24 cellular contexts compared by ENCODE assay signal in genomic region chr1:43625063-43625780, GRCh38. TPM values are rescaled to one million over a fixed set of nuclear protein-coding genes. Genes with fewer than 3 reads are reported as not detected.
A peak's percentile ranks its signal among the peaks of the same experiment; 100 is the strongest.
DNase-seq lines count a peak whose midpoint lies in the region; ATAC-seq, FAIRE-seq and TF ChIP-seq lines count a peak whose summit lies in the region.
"Had no signal": no experiment of that assay in that cellular context is flagged by ENCODE, and none has a peak within 500 bp of the region (broad histone marks: within the 10 kb centered on the region; RNA-seq: fewer than 3 reads in every experiment).

No MANE protein-coding gene starts in this region.

- H3K4ac ChIP-seq in H1 (replicated peaks; ENCODE audit: insufficient read length, low read depth, low read length) (no peak overlapping the region), mesenchymal stem cell (ENCODE audit: low read depth in 1 of 2, low read length in 2 of 2) (no peak overlapping the region)

- H3K9me3 ChIP-seq in HEK293 (ENCODE audit: control insufficient read depth, insufficient read depth, low read depth, low read length) (no peaks in the 10 kb centered on the region), H1 (ENCODE audit: insufficient read depth in 2 of 2, low read depth in 1 of 2, low read length in 1 of 2) (no peaks in the 10 kb centered on the region), mesenchymal stem cell (ENCODE audit: control insufficient read depth, low read length) (no peaks in the 10 kb centered on the region), spleen (no peaks in the 10 kb centered on the region), tibial artery (no peaks in the 10 kb centered on the region), PC-3 (ENCODE audit: low read length) (no peaks in the 10 kb centered on the region)
- H3K9me3 ChIP-seq: HAP-1 had no signal

- H3K9me2 ChIP-seq in PC-3 (replicated peaks; ENCODE audit: low read length): no peaks in the 10 kb centered on the region

- H2BK12ac ChIP-seq in H1 (ENCODE audit: low read depth, low read length): no peak overlapping the region
- no peak overlapping the region for H2BK12ac ChIP-seq in mesenchymal stem cell (ENCODE audit: low read length in 2 of 2)

- no peak overlapping the region for H2BK120ac ChIP-seq in H1 (replicated peaks; ENCODE audit: low read depth, low read length)
- H2BK120ac ChIP-seq in mesenchymal stem cell (ENCODE audit: low read depth, low read length): no peak overlapping the region

- H3K9ac ChIP-seq in H1 (replicated peaks in 1 of 4; ENCODE audit: extremely low read depth in 1 of 4, low read depth in 3 of 4, low read length in 3 of 4) (no peak overlapping the region), mesenchymal stem cell (ENCODE audit: low read length) (no peak overlapping the region), PC-3 (ENCODE audit: low read length) (no peak overlapping the region)

- no peak for FAIRE-seq in H1 (lab: Jason Lieb, UNC)
- FAIRE-seq: GM12891, GM18507 had no signal

- H3K36me3 ChIP-seq in HEK293 (ENCODE audit: control insufficient read depth in 2 of 2, insufficient read depth in 1 of 2, low read length in 2 of 2) (peaks cover 0 to 49% of the 10 kb centered on the region in 2 experiments; a peak in 2 of 3 replicates), H1 (ENCODE audit: control insufficient read depth in 2 of 4, insufficient read depth in 4 of 4, low read length in 3 of 4) (peaks cover 10 to 17% (median 14%) of the 10 kb centered on the region in 4 experiments), mesenchymal stem cell (ENCODE audit: control insufficient read depth in 1 of 2, insufficient read depth in 2 of 2, low read depth in 1 of 2, low read length in 2 of 2) (peaks cover 5 to 42% of the 10 kb centered on the region in 2 experiments), spleen (peaks cover 0 to 19% (median 0%) of the 10 kb centered on the region in 6 donors), tibial artery (peaks cover 0 to 54% (median 23%) of the 10 kb centered on the region in 3 donors), PC-3 (ENCODE audit: low read depth, low read length) (peaks cover 5% of the 10 kb centered on the region; the same call in 1 of the 2 replicates)

- POLR2A ChIA-PET in HEK293 (lab: Yijun Ruan, JAX): no interaction called here
- POLR2A ChIA-PET in H1 (lab: Charles Lee; ENCODE audit: partially characterized antibody): interaction anchor here (7.0 kb wide), 1 partner anchor 11 kb away, joined by 32 read pairs; no protein-coding TSS in a partner anchor
- POLR2A ChIA-PET in PC-3 (lab: Charles Lee; ENCODE audit: unreplicated experiment): no interaction called here

- TF ChIP-seq POLR2A in H1 (IDR thresholded peaks at IDR 0.05; ENCODE audit: control extremely low read depth in 1 of 2, low read depth in 2 of 2, low read length in 2 of 2) (no peak), spleen (IDR thresholded peaks at IDR 0.05) (no peak)

- no peak for DNase-seq in H1 (ENCODE audit: low read depth in 1 of 2, low spot score in 2 of 2)
- no peak for DNase-seq in mesenchymal stem cell
- peak; percentile 58 for DNase-seq in spleen
- DNase-seq in RKO (ENCODE audit: low spot score): no peak
- DNase-seq in tibial artery: no peak
- no peak for DNase-seq in SW480 (ENCODE audit: low spot score)
- DNase-seq in PC-3: no peak
- DNase-seq: ACHN; C1 segment of cervical spinal cord; CD8-positive, alpha-beta memory T cell; DMS53; EL; KBM-7; MV-4-11; NCI-H1694 treated with DMSO at 0.1 percent for 48 hours; NCI-H2227 treated with DMSO at 0.1 percent for 48 hours; NCI-H510A treated with DMSO at 0.1 percent for 48 hours; NCI-H774; OCI-M1; RPMI8226 had no signal

- 90% methylated on average over 16 of the region's 16 CpGs; no CpG with 5 or more reads in 1 of the 2 experiments for WGBS in H1 (ENCODE audit: extremely low coverage in 1 of 2, insufficient coverage in 1 of 2, insufficient read length in 1 of 2, insufficient replicate concordance in 2 of 2, low coverage in 1 of 2, low lambda C conversion rate in 2 of 2, missing lambda C conversion rate in 1 of 2), 2 experiments
- 93% methylated on average over 16 of the region's 16 CpGs for WGBS in mesenchymal stem cell
- 87 to 93% (median 92%) methylated on average over 16 of the region's 16 CpGs for WGBS in spleen, 5 donors

- H3F3A ChIP-seq in PC-3 (ENCODE audit: low read length, unreplicated experiment): no peaks in the 10 kb centered on the region

- no peak for TF ChIP-seq RAD21 in H1 (IDR thresholded peaks at IDR 0.05 in 1 of 2, conservative IDR thresholded peaks at IDR 0.05 in 1 of 2; ENCODE audit: low read depth in 2 of 2, low read length in 2 of 2)

- H2BK15ac ChIP-seq in H1 (ENCODE audit: low read length): no peak overlapping the region
- H2BK15ac ChIP-seq in mesenchymal stem cell (ENCODE audit: low read depth, poor library complexity, severe bottlenecking): no peak overlapping the region

- H3K27ac ChIP-seq in HEK293 (ENCODE audit: extremely low read depth, low read depth, low read length) (no peak overlapping the region), H1 (ENCODE audit: low read depth, low read length) (no peak overlapping the region; the same call in 1 of the 2 replicates), mesenchymal stem cell (ENCODE audit: low read length, poor library complexity, severe bottlenecking) (no peak overlapping the region), spleen (no peak overlapping the region), tibial artery (no peak overlapping the region), PC-3 (ENCODE audit: low read length) (no peak overlapping the region)

- H3K23ac ChIP-seq in H1 (ENCODE audit: insufficient read length) (no peak overlapping the region), mesenchymal stem cell (ENCODE audit: low read length in 2 of 2) (no peak overlapping the region)

- H3K4me2 ChIP-seq in H1 (ENCODE audit: insufficient read depth in 1 of 2, low read depth in 2 of 2, low read length in 2 of 2) (no peak overlapping the region), mesenchymal stem cell (ENCODE audit: low read length, poor library complexity, severe bottlenecking) (no peak overlapping the region), PC-3 (ENCODE audit: low read length) (no peak overlapping the region)

- H4K8ac ChIP-seq in H1 (ENCODE audit: extremely low read depth, insufficient read depth, low read length) (no peak overlapping the region), mesenchymal stem cell (ENCODE audit: low read length) (peak overlapping the region; percentile 14)

- H3K27me3 ChIP-seq in H1 (replicated peaks in 1 of 4; ENCODE audit: control insufficient read depth in 3 of 4, extremely low read depth in 1 of 4, insufficient read depth in 3 of 4, low read length in 3 of 4): no peaks in the 10 kb centered on the region
- H3K27me3 ChIP-seq in mesenchymal stem cell (ENCODE audit: control insufficient read depth in 1 of 2, insufficient read depth in 1 of 2, low read length in 2 of 2): no peaks in the 10 kb centered on the region
- H3K27me3 ChIP-seq in spleen (replicated peaks in 1 of 7): no peaks in the 10 kb centered on the region
- H3K27me3 ChIP-seq in tibial artery: no peaks in the 10 kb centered on the region
- H3K27me3 ChIP-seq in PC-3 (ENCODE audit: low read length): no peaks in the 10 kb centered on the region

- H2AFZ ChIP-seq in H1 (ENCODE audit: low read length) (no peak overlapping the region), mesenchymal stem cell (ENCODE audit: low read depth, low read length) (no peak overlapping the region), PC-3 (ENCODE audit: low read length) (no peak overlapping the region)

- H4K91ac ChIP-seq in H1 (replicated peaks; ENCODE audit: insufficient read length, low read length) (no peak overlapping the region), mesenchymal stem cell (ENCODE audit: low read length) (no peak overlapping the region)

- H2BK5ac ChIP-seq in H1 (ENCODE audit: low read depth, low read length) (peak overlapping the region; percentile 68; the same call in 1 of the 2 replicates), mesenchymal stem cell (ENCODE audit: low read depth, low read length, poor library complexity, severe bottlenecking) (no peak overlapping the region)

- H3K4me1 ChIP-seq in HEK293 (ENCODE audit: control insufficient read depth, insufficient read depth, low read length) (no peaks in the 10 kb centered on the region), H1 (replicated peaks in 1 of 4; ENCODE audit: control insufficient read depth in 3 of 4, insufficient read depth in 4 of 4, low read length in 3 of 4) (no peaks in the 10 kb centered on the region), mesenchymal stem cell (ENCODE audit: control insufficient read depth, insufficient read depth, low read depth, low read length) (no peaks in the 10 kb centered on the region), spleen (no peaks in the 10 kb centered on the region), tibial artery (no peaks in the 10 kb centered on the region), PC-3 (ENCODE audit: insufficient read depth, low read length) (no peaks in the 10 kb centered on the region)
- H3K4me1 ChIP-seq: HAP-1 had no signal

- H4K5ac ChIP-seq in H1 (ENCODE audit: insufficient read length, low read depth, low read length): no peak overlapping the region

- H4K20me1 ChIP-seq in H1 (replicated peaks in 1 of 2; ENCODE audit: control insufficient read depth in 1 of 2, insufficient read depth in 2 of 2, low read length in 2 of 2) (peaks cover 3 to 6% of the 10 kb centered on the region in 2 experiments), PC-3 (ENCODE audit: low read length) (no peaks in the 10 kb centered on the region)

- H3K79me1 ChIP-seq in H1 (ENCODE audit: low read depth, low read length): no peaks in the 10 kb centered on the region
- no peaks in the 10 kb centered on the region for H3K79me1 ChIP-seq in mesenchymal stem cell (replicated peaks; ENCODE audit: low read length, poor library complexity, severe bottlenecking)

- no peak overlapping the region for H3K56ac ChIP-seq in H1 (replicated peaks; ENCODE audit: insufficient read length, low read depth, low read length)

- ATAC-seq in PC-3: no peak

- H2BK20ac ChIP-seq in H1 (ENCODE audit: low read length): no peak overlapping the region

- CTCF ChIA-PET in HEK293 (lab: Yijun Ruan, JAX): interaction anchor here (0.7 kb wide), 1 partner anchor 15 kb away, joined by 3 read pairs; no protein-coding TSS in a partner anchor
- CTCF ChIA-PET in H1 (lab: Charles Lee; ENCODE audit: partially characterized antibody): no interaction called here
- CTCF ChIA-PET in PC-3 (lab: Charles Lee): no interaction called here

- no peak for TF ChIP-seq CTCF in HEK293 (tag by site-specific recombination; IDR thresholded peaks at IDR 0.05)
- TF ChIP-seq CTCF in H1 (IDR thresholded peaks at IDR 0.05; ENCODE audit: control extremely low read depth in 1 of 3, insufficient read depth in 1 of 3, low read depth in 1 of 3, low read length in 3 of 3): no peak
- TF ChIP-seq CTCF in spleen (IDR thresholded peaks at IDR 0.05 in 8 of 11, conservative IDR thresholded peaks at IDR 0.05 in 3 of 11): no peak
- no peak for TF ChIP-seq CTCF in tibial artery (IDR thresholded peaks at IDR 0.05)
- TF ChIP-seq CTCF in PC-3 (conservative IDR thresholded peaks at IDR 0.05; ENCODE audit: low read depth, low read length): no peak

- intact Hi-C loops in spleen (cut with DNase I; ENCODE audit: low total_unique reads) (no loop called here), tibial artery (cut with DNase I; ENCODE audit: low total_unique reads) (no loop called here), PC-3 (cut with micrococcal nuclease) (no loop called here)

- H2AK5ac ChIP-seq in H1 (ENCODE audit: low read depth, low read length) (no peak overlapping the region), mesenchymal stem cell (ENCODE audit: low read length, severe bottlenecking) (no peak overlapping the region)

- no peaks in the 10 kb centered on the region for H3K79me2 ChIP-seq in H1 (ENCODE audit: control insufficient read depth in 1 of 2, insufficient read depth in 2 of 2, low read length in 2 of 2)
- H3K79me2 ChIP-seq in PC-3 (ENCODE audit: low read length): no peaks in the 10 kb centered on the region

- no peak overlapping the region for H3K4me3 ChIP-seq in HEK293 (ENCODE audit: low read depth, low read length)
- H3K4me3 ChIP-seq in H1 (ENCODE audit: extremely low read depth in 1 of 4, insufficient read depth in 2 of 4, low read depth in 3 of 4, low read length in 4 of 4): no peak overlapping the region
- H3K4me3 ChIP-seq in mesenchymal stem cell (ENCODE audit: insufficient read depth in 1 of 2, low read depth in 1 of 2, low read length in 2 of 2): no peak overlapping the region
- no peak overlapping the region for H3K4me3 ChIP-seq in spleen
- no peak overlapping the region for H3K4me3 ChIP-seq in tibial artery
- no peak overlapping the region for H3K4me3 ChIP-seq in PC-3 (ENCODE audit: low read length)
- H3K4me3 ChIP-seq: HAP-1 had no signal

- BruUV-seq in PC-3 (replicated peaks; lab: Mats Ljungman, UMichigan): no TSS peak

- H3K18ac ChIP-seq in H1 (ENCODE audit: extremely low read depth, low read length) (no peak overlapping the region), mesenchymal stem cell (ENCODE audit: low read depth in 1 of 2, low read length in 2 of 2) (no peak overlapping the region)

- TF ChIP-seq EP300 in H1 (IDR thresholded peaks at IDR 0.05; ENCODE audit: borderline replicate concordance in 1 of 2, low read depth in 2 of 2, low read length in 2 of 2): no peak

- H3K23me2 ChIP-seq in H1 (ENCODE audit: low read depth, low read length): no peaks in the 10 kb centered on the region

- H3K14ac ChIP-seq in H1 (ENCODE audit: insufficient read length) (no peak overlapping the region), mesenchymal stem cell (ENCODE audit: low read length in 2 of 2) (no peak overlapping the region)

RNA-seq across cellular contexts. Expression of gene KDM4A, which starts 24.7 kb away (rescaled TPM):
- total RNA-seq in H1 (2021; fragmentation: NEBNext Ultra II Directional; extraction: Animal tissue kit (Norgen Biotek cat#: 25700)): 95.9 and 103 TPM in 2 replicates
- polyA plus RNA-seq in H1 (2011; rRNA removed) (27.8 and 32.8 TPM in 2 replicates), spleen (10 to 100 TPM in 1 of 3 donors, 1 to 10 TPM in 2; 7.8 to 12.2 (median 8.3) TPM)
- 47.8 TPM for polyA plus RNA-seq in H1 (2011; cell fraction: cytosol; rRNA removed)
- 45.6 TPM for polyA plus RNA-seq in H1 (2011; cell fraction: nucleus; rRNA removed)
- polyA plus RNA-seq in H1 (2012, experiment 1 of 2): 67.2 to 79.0 TPM (median 73.8 TPM) in 4 replicates
- polyA plus RNA-seq in H1 (2012, experiment 2 of 2): 9.8 TPM
- polyA plus RNA-seq in H1 (2013, experiment 1 of 2): 35.3 TPM
- polyA plus RNA-seq in H1 (2013, experiment 2 of 2): 36.5 TPM
- 71.0 and 97.4 TPM in 2 replicates for polyA minus RNA-seq in H1 (2011; rRNA and poly(A)+ RNA removed)
- 40.3 TPM for polyA minus RNA-seq in H1 (2011; cell fraction: cytosol; rRNA and poly(A)+ RNA removed)
- 47.4 TPM for polyA minus RNA-seq in H1 (2011; cell fraction: nucleus; rRNA and poly(A)+ RNA removed)
- 22.4 TPM for polyA plus RNA-seq in mesenchymal stem cell (2013, experiment 1 of 2)
- 21.9 TPM for polyA plus RNA-seq in mesenchymal stem cell (2013, experiment 2 of 2)
- total RNA-seq in spleen (10 to 100 TPM; 36.9 to 58.5 (median 41.3) TPM), PC-3 (2014; rRNA removed) (23.2 and 27.8 TPM in 2 replicates)
